Comparison of ENCODE assay signal across 7 cellular contexts in the genomic region with DNA sequence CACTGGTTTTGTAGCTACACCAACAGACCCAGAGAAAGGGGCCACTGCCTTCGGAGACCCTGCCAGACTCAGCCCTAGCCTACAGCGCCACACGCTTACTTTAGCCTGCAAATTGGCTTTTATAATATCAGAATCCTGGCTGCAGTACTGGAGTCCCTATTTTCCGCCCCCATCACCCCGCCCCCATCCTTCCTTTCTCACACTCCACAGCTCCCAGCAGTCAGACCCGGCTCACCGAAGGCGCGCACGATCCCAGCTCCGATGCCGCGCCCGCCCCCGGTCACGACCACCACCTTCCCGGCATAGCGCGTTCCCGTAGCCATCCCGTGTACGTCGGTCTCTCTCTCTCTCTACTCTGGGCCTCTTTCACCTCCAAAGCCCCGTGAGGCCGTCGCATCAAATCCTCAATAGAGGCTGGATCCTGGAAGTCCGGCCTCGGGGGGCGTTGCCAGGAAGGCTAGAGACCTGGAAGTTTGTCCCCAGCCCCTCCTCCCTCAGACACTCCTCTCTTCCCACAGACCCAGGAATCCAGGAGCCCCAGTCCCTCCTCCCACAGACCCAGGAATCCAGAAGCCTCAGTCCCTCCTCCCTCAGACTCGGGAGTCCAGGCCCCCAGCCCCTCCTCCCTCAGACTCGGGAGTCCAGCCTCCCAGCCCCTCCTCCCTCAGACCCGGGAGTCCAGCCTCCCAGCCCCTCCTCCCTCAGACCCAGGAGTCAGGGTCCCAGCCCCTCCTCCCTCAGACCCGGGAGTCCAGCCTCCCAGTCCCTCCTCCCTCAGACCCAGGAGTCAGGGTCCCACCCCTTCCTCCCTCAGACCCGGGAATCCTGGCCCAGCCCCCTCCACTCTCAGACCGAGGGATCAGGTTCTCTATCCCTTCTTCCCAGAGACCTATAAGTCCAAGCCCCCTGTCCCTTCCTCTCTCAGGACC. TPM values are rescaled to one million over a fixed set of nuclear protein-coding genes. Genes with fewer than 3 reads are reported as not detected.
DNase-seq lines count a peak whose midpoint lies in the region; ATAC-seq and TF ChIP-seq lines count a peak whose summit lies in the region.

A gene (minus strand): TSS at position 403 of the 929 bp plus-strand sequence. CDS start 80 bp downstream, at position 323.

- H3K4me1 Mint-ChIP-seq in stimulated activated effector memory CD8-positive, alpha-beta T cell treated with anti-CD3 and anti-CD28 coated beads, Interleukin-12 subunit alpha, Interleukin-12 subunit beta, amount 100 ng/mL, for 72 hours, result peaks cover 29% of the 10 kb centered on the region

- in situ Hi-C loops in astrocyte of the spinal cord (cut with HindIII; ENCODE audit: low sequenced_read_pairs), result no loop called here

- peak within 1 kb of the TSS; percentile 85 for H3K4me3 Mint-ChIP-seq in stimulated activated effector memory CD8-positive, alpha-beta T cell treated with anti-CD3 and anti-CD28 coated beads, Interleukin-12 subunit alpha, Interleukin-12 subunit beta, amount 100 ng/mL, for 72 hours

- no peaks in the 10 kb centered on the region for H3K36me3 Mint-ChIP-seq in stimulated activated effector memory CD8-positive, alpha-beta T cell treated with anti-CD3 and anti-CD28 coated beads, Interleukin-12 subunit alpha, Interleukin-12 subunit beta, amount 100 ng/mL, for 72 hours

- peak; percentile 80 for DNase-seq in M059J (ENCODE audit: low read depth)
- DNase-seq in astrocyte of the spinal cord (ENCODE audit: low read depth, low spot score), result peak; percentile 38
- peak; percentile 59 for DNase-seq in iPS-NIHi11 (ENCODE audit: low spot score)
- DNase-seq in stimulated activated effector memory CD8-positive, alpha-beta T cell treated with anti-CD3 and anti-CD28 coated beads, Interleukin-12 subunit alpha, Interleukin-12 subunit beta, amount 100 ng/mL, for 72 hours (ENCODE audit: low spot score in 2 of 2), result no peak
- no peak for DNase-seq in NCI-H1436 treated with DMSO at 0.1 percent for 48 hours (lab: John Stamatoyannopoulos, UW)
- no peak for DNase-seq in stimulated activated CD4-positive, alpha-beta T cell treated with anti-CD3 and anti-CD28 coated beads, Interleukin-4, amount 100 ng/mL, for 1 hour

- H3K9me3 Mint-ChIP-seq in stimulated activated effector memory CD8-positive, alpha-beta T cell treated with anti-CD3 and anti-CD28 coated beads, Interleukin-12 subunit alpha, Interleukin-12 subunit beta, amount 100 ng/mL, for 72 hours, result no peaks in the 10 kb centered on the region

- peak; percentile 27 for ATAC-seq in stimulated activated effector memory CD8-positive, alpha-beta T cell treated with anti-CD3 and anti-CD28 coated beads, Interleukin-12 subunit alpha, Interleukin-12 subunit beta, amount 100 ng/mL, for 72 hours

- TF ChIP-seq CTCF in GM12875 (IDR thresholded peaks at IDR 0.05; ENCODE audit: borderline replicate concordance, insufficient read depth, low read depth, low read length), result no peak
- TF ChIP-seq CTCF in astrocyte of the spinal cord (IDR thresholded peaks at IDR 0.05; ENCODE audit: low read depth, low read length), result no peak

- H3K27ac Mint-ChIP-seq in stimulated activated effector memory CD8-positive, alpha-beta T cell treated with anti-CD3 and anti-CD28 coated beads, Interleukin-12 subunit alpha, Interleukin-12 subunit beta, amount 100 ng/mL, for 72 hours, result peak within 1 kb of the TSS; percentile 91

- H3K4me3 ChIP-seq in GM12875 (ENCODE audit: low read depth, low read length) (peak within 1 kb of the TSS; percentile 50), astrocyte of the spinal cord (ENCODE audit: low read depth, low read length) (peak within 1 kb of the TSS; percentile 49)

RNA-seq across cellular contexts. Expression of the gene that starts here (rescaled TPM):
- total RNA-seq in M059J (2014; rRNA removed; shearing (Covaris generic)), result 20.9 and 22.7 TPM in 2 replicates

Comparison
In these comparisons a context has a peak if more than half of its experiments do, and no peak if none do; other contexts are left out.
1. DNase-seq: peak in M059J (single experiment), astrocyte of the spinal cord (single experiment) and iPS-NIHi11 (single experiment); none in stimulated activated effector memory CD8-positive, alpha-beta T cell treated with anti-CD3 and anti-CD28 coated beads, Interleukin-12 subunit alpha, Interleukin-12 subunit beta, amount 100 ng/mL, for 72 hours (0 of 2), NCI-H1436 treated with DMSO at 0.1 percent for 48 hours (single experiment) and stimulated activated CD4-positive, alpha-beta T cell treated with anti-CD3 and anti-CD28 coated beads, Interleukin-4, amount 100 ng/mL, for 1 hour (single experiment).